15 cellular contexts compared by ENCODE assay signal in genomic region chr6:149936743-149937142, GRCh38. TPM values are rescaled to one million over a fixed set of nuclear protein-coding genes. Genes with fewer than 3 reads are reported as not detected.
A peak's percentile ranks its signal among the peaks of the same experiment; 100 is the strongest.
DNase-seq lines count a peak whose midpoint lies in the region; ATAC-seq and TF ChIP-seq lines count a peak whose summit lies in the region.
"Had no signal": no experiment of that assay in that cellular context is flagged by ENCODE, and none has a peak within 500 bp of the region (broad histone marks: within the 10 kb centered on the region; RNA-seq: fewer than 3 reads in every experiment).

No MANE protein-coding gene starts in this region.

- DNase-seq in activated T-cell treated with anti-CD3 and anti-CD28 coated beads, Interleukin-2, amount 50 U/mL, for 48 hours: peak; percentile 15 to 18
- no peak for DNase-seq in activated T-cell treated with anti-CD3 and anti-CD28 coated beads, Interleukin-2, amount 50 U/mL, for 4 hours
- DNase-seq in coronary artery (ENCODE audit: low spot score) (peak; percentile 12), naive B cell (no peak), dorsolateral prefrontal cortex (no peak)
- DNase-seq: BE2C; CD4-positive, alpha-beta memory T cell; DMS79 treated with DMSO at 0.1 percent for 48 hours; EL had no signal

- peak overlapping the region in 2 of 3 donors; percentile 34 to 98 for H3K27ac Mint-ChIP-seq in IgD-negative memory B cell
- peak overlapping the region in 5 of 6 donors; percentile 33 to 97 (median 90) for H3K27ac Mint-ChIP-seq in naive B cell

- peaks cover 0 to 97% (median 70%) of the 10 kb centered on the region in 45 donors for H3K27me3 ChIP-seq in dorsolateral prefrontal cortex

- no peak overlapping the region for H3K4me3 Mint-ChIP-seq in activated T-cell treated with anti-CD3 and anti-CD28 coated beads, Interleukin-2, amount 50 U/mL, for 4 hours
- H3K4me3 Mint-ChIP-seq in IgD-negative memory B cell: peak overlapping the region in 2 of 4 donors; percentile 13 to 34
- no peak overlapping the region for H3K4me3 Mint-ChIP-seq in naive B cell

- H3K4me3 ChIP-seq in coronary artery (no peak overlapping the region), dorsolateral prefrontal cortex (no peak overlapping the region)
- H3K4me3 ChIP-seq: HAP-1 had no signal

- TF ChIP-seq CTCF in coronary artery (IDR thresholded peaks at IDR 0.05): no peak
- no peak for TF ChIP-seq CTCF in dorsolateral prefrontal cortex (IDR thresholded peaks at IDR 0.05 in 54 of 56, conservative IDR thresholded peaks at IDR 0.05 in 2 of 56; ENCODE audit: low read depth in 1 of 56, partially characterized antibody in 56 of 56)

- peaks cover 81% of the 10 kb centered on the region for H3K27me3 Mint-ChIP-seq in activated T-cell treated with anti-CD3 and anti-CD28 coated beads, Interleukin-2, amount 50 U/mL, for 4 hours (ENCODE audit: low read depth)
- H3K27me3 Mint-ChIP-seq in IgD-negative memory B cell: peaks cover 80% of the 10 kb centered on the region
- peaks cover 77 to 99% (median 87%) of the 10 kb centered on the region in 3 donors for H3K27me3 Mint-ChIP-seq in naive B cell

- peaks cover 24% of the 10 kb centered on the region for H3K4me1 Mint-ChIP-seq in activated T-cell treated with anti-CD3 and anti-CD28 coated beads, Interleukin-2, amount 50 U/mL, for 4 hours (ENCODE audit: low read depth)
- H3K4me1 Mint-ChIP-seq in IgD-negative memory B cell (peaks cover 8 to 22% (median 17%) of the 10 kb centered on the region in 3 donors), naive B cell (peaks cover 14 to 46% (median 32%) of the 10 kb centered on the region in 3 donors)

- H3K27ac ChIP-seq in coronary artery: no peak overlapping the region
- H3K27ac ChIP-seq in dorsolateral prefrontal cortex: no peak overlapping the region
- H3K27ac ChIP-seq: C4-2B had no signal

- no peaks in the 10 kb centered on the region for H3K9me3 Mint-ChIP-seq in activated T-cell treated with anti-CD3 and anti-CD28 coated beads, Interleukin-2, amount 50 U/mL, for 4 hours
- H3K9me3 Mint-ChIP-seq in IgD-negative memory B cell (no peaks in the 10 kb centered on the region), naive B cell (peaks cover 0 to 10% (median 2%) of the 10 kb centered on the region in 7 donors)
- H3K9me3 Mint-ChIP-seq: CD4-positive, alpha-beta memory T cell had no signal

- ATAC-seq in activated T-cell treated with anti-CD3 and anti-CD28 coated beads, Interleukin-2, amount 50 U/mL, for 4 hours: no peak
- ATAC-seq in naive B cell (ENCODE audit: low read depth in 2 of 2): no peak
- no peak for ATAC-seq in GM18870 (IDR thresholded peaks at IDR 0.05; ENCODE audit: unreplicated experiment)

- intact Hi-C loops in dorsolateral prefrontal cortex (cut with DNase I): loop anchor here in 1 of 2 donors (10.0 kb wide), 1 partner anchor 458 kb away; no protein-coding TSS in a partner anchor

- no peaks in the 10 kb centered on the region for H3K36me3 Mint-ChIP-seq in activated T-cell treated with anti-CD3 and anti-CD28 coated beads, Interleukin-2, amount 50 U/mL, for 4 hours (ENCODE audit: insufficient read depth)
- H3K36me3 Mint-ChIP-seq in IgD-negative memory B cell (no peaks in the 10 kb centered on the region), naive B cell (no peaks in the 10 kb centered on the region)

RNA-seq across cellular contexts. Expression of gene ULBP2, which starts 5.1 kb away (rescaled TPM):
- total RNA-seq in activated T-cell treated with anti-CD3 and anti-CD28 coated beads, Interleukin-2, amount 50 U/mL, for 4 hours: under 1 TPM; 0.43 to 0.87 (median 0.51) TPM
- polyA plus RNA-seq in IgD-negative memory B cell (0.33 TPM), naive B cell (ENCODE audit: low read depth in 6 of 6) (not detected)
- total RNA-seq in dorsolateral prefrontal cortex: 1 to 10 TPM in 117 of 120 experiments, under 1 TPM in 3; 0.56 to 4.8 (median 2.4) TPM
- total RNA-seq: CD4-positive, alpha-beta memory T cell; H1 had no signal

RNA-seq across cellular contexts. Expression of gene RAET1G, which starts 13.8 kb away (rescaled TPM):
- not detected for total RNA-seq in activated T-cell treated with anti-CD3 and anti-CD28 coated beads, Interleukin-2, amount 50 U/mL, for 4 hours
- polyA plus RNA-seq in IgD-negative memory B cell (not detected), naive B cell (ENCODE audit: low read depth in 6 of 6) (not detected)
- 1 to 10 TPM in 2 of 120 experiments, under 1 TPM in 15, not detected in 103; 0.42 to 1.3 (median 0.59) TPM for total RNA-seq in dorsolateral prefrontal cortex
- total RNA-seq: CD4-positive, alpha-beta memory T cell; H1 had no signal
- polyA plus RNA-seq: CD4-positive, alpha-beta memory T cell had no signal

RNA-seq across cellular contexts. Expression of gene ULBP1, which starts 27.0 kb away (rescaled TPM):
- 1 to 10 TPM in 2 of 3 donors, under 1 TPM in 1; 0.83 to 1.3 (median 1.2) TPM for total RNA-seq in activated T-cell treated with anti-CD3 and anti-CD28 coated beads, Interleukin-2, amount 50 U/mL, for 4 hours
- not detected for polyA plus RNA-seq in IgD-negative memory B cell
- polyA plus RNA-seq in naive B cell (ENCODE audit: low read depth in 6 of 6): not detected
- 1 to 10 TPM in 1 of 120 experiments, under 1 TPM in 57, not detected in 62; 0.12 to 1.1 (median 0.26) TPM for total RNA-seq in dorsolateral prefrontal cortex
- total RNA-seq: CD4-positive, alpha-beta memory T cell; HT1080 had no signal
- polyA plus RNA-seq: CD4-positive, alpha-beta memory T cell had no signal

RNA-seq across cellular contexts. Expression of gene RAET1E, which starts 38.8 kb away (rescaled TPM):
- not detected for total RNA-seq in activated T-cell treated with anti-CD3 and anti-CD28 coated beads, Interleukin-2, amount 50 U/mL, for 4 hours
- not detected for polyA plus RNA-seq in IgD-negative memory B cell
- not detected for polyA plus RNA-seq in naive B cell (ENCODE audit: low read depth in 6 of 6)
- 1 to 10 TPM in 2 of 120 experiments, under 1 TPM in 21, not detected in 97; 0.21 to 1.4 (median 0.52) TPM for total RNA-seq in dorsolateral prefrontal cortex
- total RNA-seq: CD4-positive, alpha-beta memory T cell; H1 had no signal
- polyA plus RNA-seq: CD4-positive, alpha-beta memory T cell; H1 had no signal

Comparison
In these comparisons a context has a peak if more than half of its experiments do, and no peak if none do; other contexts are left out.
1. DNase-seq: peak in activated T-cell treated with anti-CD3 and anti-CD28 coated beads, Interleukin-2, amount 50 U/mL, for 48 hours (2 of 2) and coronary artery (single experiment); none in activated T-cell treated with anti-CD3 and anti-CD28 coated beads, Interleukin-2, amount 50 U/mL, for 4 hours (single experiment), naive B cell (single experiment) and dorsolateral prefrontal cortex (0 of 10).